ENCODE assay signal across 8 cellular contexts in genomic region chr6:42898891-42899361, GRCh38. TPM values are rescaled to one million over a fixed set of nuclear protein-coding genes. Genes with fewer than 3 reads are reported as not detected.
DNase-seq lines count a peak whose midpoint lies in the region; ATAC-seq and TF ChIP-seq lines count a peak whose summit lies in the region.

No MANE protein-coding gene starts in this region.

- H3K27me3 ChIP-seq in CD8-positive, alpha-beta memory T cell (ENCODE audit: insufficient read depth, low read length, poor library complexity, severe bottlenecking): no peaks in the 10 kb centered on the region
- H3K27me3 ChIP-seq in osteoblast (ENCODE audit: insufficient read depth, low read length): no peaks in the 10 kb centered on the region

- H2AFZ ChIP-seq in OCI-LY7 (ENCODE audit: low read length) (peak overlapping the region; percentile 47; the same call in 1 of the 2 replicates), osteoblast (ENCODE audit: low read length) (peak overlapping the region; percentile 0)

- H4K20me1 ChIP-seq in OCI-LY7 (ENCODE audit: insufficient read depth, low read length): no peaks in the 10 kb centered on the region
- no peaks in the 10 kb centered on the region for H4K20me1 ChIP-seq in osteoblast (ENCODE audit: insufficient read depth, low read length)

- no peaks in the 10 kb centered on the region for H3K4me1 ChIP-seq in CD8-positive, alpha-beta memory T cell (ENCODE audit: insufficient read depth, low read length)
- H3K4me1 ChIP-seq in OCI-LY7 (ENCODE audit: insufficient read depth, low read length, poor library complexity, severe bottlenecking) (peaks cover 18% of the 10 kb centered on the region), osteoblast (ENCODE audit: insufficient read depth, low read length) (peaks cover 5% of the 10 kb centered on the region)

- peak; percentile 89 for TF ChIP-seq CTCF in OCI-LY7 (conservative IDR thresholded peaks at IDR 0.05; ENCODE audit: low read length)
- TF ChIP-seq CTCF in osteoblast (IDR thresholded peaks at IDR 0.05; ENCODE audit: extremely low read depth, low read depth, low read length): peak; percentile 71
- peak; percentile 84 for TF ChIP-seq CTCF in type B pancreatic cell (conservative IDR thresholded peaks at IDR 0.05)

- peak overlapping the region in 2 of 8 donors; percentile 9 to 82 for H3K27ac Mint-ChIP-seq in CD8-positive, alpha-beta memory T cell
- peak overlapping the region; percentile 26 for H3K27ac Mint-ChIP-seq in type B pancreatic cell

- intact Hi-C loops in OCI-LY7 (cut with micrococcal nuclease; ENCODE audit: unreplicated experiment): loop anchor here (1.0 to 5.0 kb wide), 3 partner anchors 22 to 238 kb away; no protein-coding TSS in a partner anchor

- peaks cover 8 to 14% (median 10%) of the 10 kb centered on the region in 3 donors for H3K4me1 Mint-ChIP-seq in CD8-positive, alpha-beta memory T cell
- peaks cover 24% of the 10 kb centered on the region for H3K4me1 Mint-ChIP-seq in type B pancreatic cell (ENCODE audit: unreplicated experiment)

- peak overlapping the region in 1 of 7 donors; percentile 19 for H3K4me3 Mint-ChIP-seq in CD8-positive, alpha-beta memory T cell
- H3K4me3 Mint-ChIP-seq in type B pancreatic cell: peak overlapping the region; percentile 71

- peak; percentile 60 to 78 (median 64) for DNase-seq in CD8-positive, alpha-beta memory T cell
- DNase-seq in KG1 (lab: John Stamatoyannopoulos, UW) (peak; percentile 84), OCI-LY7 (ENCODE audit: low spot score) (peak; percentile 82), activated T-cell treated with anti-CD3 and anti-CD28 coated beads for 24 hours (ENCODE audit: low read depth) (peak; percentile 65), fibroblast of peridontal ligament (ENCODE audit: extremely low read depth) (peak; percentile 75), osteoblast (ENCODE audit: insufficient read length, low spot score, missing footprints) (no peak), type B pancreatic cell (ENCODE audit: extremely low spot score, unreplicated experiment) (no peak)

- POLR2A ChIA-PET in CD8-positive, alpha-beta memory T cell (lab: Charles Lee): no interaction called here
- POLR2A ChIA-PET in OCI-LY7 (lab: Charles Lee): no interaction called here

- no peak overlapping the region for H3K4me3 ChIP-seq in CD8-positive, alpha-beta memory T cell (ENCODE audit: low read length)
- no peak overlapping the region for H3K4me3 ChIP-seq in OCI-LY7 (ENCODE audit: low read depth, low read length, poor library complexity, severe bottlenecking)
- H3K4me3 ChIP-seq in osteoblast (ENCODE audit: insufficient read depth, low read length): no peak overlapping the region

- ATAC-seq in HG03025 (IDR thresholded peaks at IDR 0.05; ENCODE audit: low FRiP score, unreplicated experiment): no peak

- H3K9me3 ChIP-seq in CD8-positive, alpha-beta memory T cell (ENCODE audit: low read length): no peaks in the 10 kb centered on the region
- H3K9me3 ChIP-seq in OCI-LY7 (ENCODE audit: low read length) (no peaks in the 10 kb centered on the region), osteoblast (ENCODE audit: low read depth, low read length) (no peaks in the 10 kb centered on the region)

- no peaks in the 10 kb centered on the region for H3K27me3 Mint-ChIP-seq in CD8-positive, alpha-beta memory T cell
- no peaks in the 10 kb centered on the region for H3K27me3 Mint-ChIP-seq in type B pancreatic cell

- no peaks in the 10 kb centered on the region for H3K9me2 ChIP-seq in OCI-LY7 (ENCODE audit: insufficient read depth, low read length)

- H3K9me3 Mint-ChIP-seq in CD8-positive, alpha-beta memory T cell: no peaks in the 10 kb centered on the region
- no peaks in the 10 kb centered on the region for H3K9me3 Mint-ChIP-seq in type B pancreatic cell

- no peaks in the 10 kb centered on the region for H3K36me3 Mint-ChIP-seq in CD8-positive, alpha-beta memory T cell
- no peaks in the 10 kb centered on the region for H3K36me3 Mint-ChIP-seq in type B pancreatic cell

- H3K79me2 ChIP-seq in OCI-LY7 (ENCODE audit: insufficient read depth, low read depth, low read length) (no peaks in the 10 kb centered on the region), osteoblast (ENCODE audit: insufficient read depth, low read length) (no peaks in the 10 kb centered on the region)

- no peaks in the 10 kb centered on the region for H3K36me3 ChIP-seq in CD8-positive, alpha-beta memory T cell (ENCODE audit: insufficient read depth, low read length)
- no peaks in the 10 kb centered on the region for H3K36me3 ChIP-seq in OCI-LY7 (ENCODE audit: insufficient read depth, low read length)
- no peaks in the 10 kb centered on the region for H3K36me3 ChIP-seq in osteoblast (ENCODE audit: insufficient read depth, low read length)

- no TSS peak for BruUV-seq in OCI-LY7 (replicated peaks; lab: Mats Ljungman, UMichigan)

- CTCF ChIA-PET in CD8-positive, alpha-beta memory T cell (lab: Charles Lee): interaction anchor here (1.0 to 1.4 kb wide), 3 partner anchors 18 to 245 kb away, joined by 3 to 5 read pairs (median 5); no protein-coding TSS in a partner anchor
- CTCF ChIA-PET in OCI-LY7 (lab: Charles Lee; ENCODE audit: unreplicated experiment): no interaction called here

- H3K27ac ChIP-seq in CD8-positive, alpha-beta memory T cell (ENCODE audit: low read depth, low read length): no peak overlapping the region
- H3K27ac ChIP-seq in OCI-LY7 (ENCODE audit: low read depth, low read length, poor library complexity, severe bottlenecking) (no peak overlapping the region), osteoblast (ENCODE audit: low read depth, low read length) (no peak overlapping the region)

- H3K4me2 ChIP-seq in OCI-LY7 (ENCODE audit: low read length): peak overlapping the region; percentile 20; the same call in 1 of the 2 replicates
- peak overlapping the region; percentile 38 for H3K4me2 ChIP-seq in osteoblast (ENCODE audit: insufficient read depth, low read length)

RNA-seq across cellular contexts. Expression of gene PTCRA, which starts 16.9 kb away (rescaled TPM):
- total RNA-seq in CD8-positive, alpha-beta memory T cell: not detected
- not detected for polyA plus RNA-seq in CD8-positive, alpha-beta memory T cell
- 0.72 and 0.85 TPM in 2 replicates for total RNA-seq in OCI-LY7 (2014; rRNA removed; shearing (Covaris generic))
- 0.91 TPM in 1 of 2 replicates, not detected in the other for total RNA-seq in OCI-LY7 (2022)
- not detected in 2 replicates for total RNA-seq in osteoblast
- total RNA-seq in type B pancreatic cell (ENCODE audit: low replicate concordance): not detected in 2 replicates

RNA-seq across cellular contexts. Expression of gene RPL7L1, which starts 19.5 kb away (rescaled TPM):
- 100 to 1,000 TPM; 199 to 200 TPM for total RNA-seq in CD8-positive, alpha-beta memory T cell
- 95.0 TPM for polyA plus RNA-seq in CD8-positive, alpha-beta memory T cell
- 83.2 and 101 TPM in 2 replicates for total RNA-seq in OCI-LY7 (2014; rRNA removed; shearing (Covaris generic))
- 109 and 123 TPM in 2 replicates for total RNA-seq in OCI-LY7 (2022)
- total RNA-seq in osteoblast: 112 and 128 TPM in 2 replicates
- 83.4 and 101 TPM in 2 replicates for total RNA-seq in type B pancreatic cell (ENCODE audit: low replicate concordance)

RNA-seq across cellular contexts. Expression of gene CNPY3, which starts 30.4 kb away (rescaled TPM):
- total RNA-seq in CD8-positive, alpha-beta memory T cell: 10 to 100 TPM; 53.1 to 55.8 TPM
- polyA plus RNA-seq in CD8-positive, alpha-beta memory T cell: 122 TPM
- 64.7 and 69.3 TPM in 2 replicates for total RNA-seq in OCI-LY7 (2014; rRNA removed; shearing (Covaris generic))
- total RNA-seq in OCI-LY7 (2022) (70.5 and 77.2 TPM in 2 replicates), osteoblast (33.3 TPM in 2 replicates), type B pancreatic cell (ENCODE audit: low replicate concordance) (37.9 and 57.6 TPM in 2 replicates)

Comparison
In these comparisons a context has a peak if more than half of its experiments do, and no peak if none do; other contexts are left out.
1. DNase-seq: peak in CD8-positive, alpha-beta memory T cell (5 of 5), KG1 (single experiment), OCI-LY7 (single experiment), activated T-cell treated with anti-CD3 and anti-CD28 coated beads for 24 hours (single experiment) and fibroblast of peridontal ligament (single experiment); none in osteoblast (single experiment) and type B pancreatic cell (single experiment).
2. Peak in every context shown above with its lines, with median percentiles within 50 percentile points of each other: CTCF ChIP-seq.